17 cellular contexts compared by ENCODE assay signal in genomic region chr9:138021251-138022056, GRCh38.
A peak's percentile ranks its signal among the peaks of the same experiment; 100 is the strongest.
DNase-seq lines count a peak whose midpoint lies in the region; ATAC-seq, FAIRE-seq and TF ChIP-seq lines count a peak whose summit lies in the region.
"Had no signal": no experiment of that assay in that cellular context is flagged by ENCODE, and none has a peak within 500 bp of the region (broad histone marks: within the 10 kb centered on the region; RNA-seq: fewer than 3 reads in every experiment).

No MANE protein-coding gene starts in this region.

- intact Hi-C loops in cardiac septum (cut with DNase I): no loop called here
- intact Hi-C loops in naive thymus-derived CD4-positive, alpha-beta T cell (cut with micrococcal nuclease): no loop called here

- TF ChIP-seq CTCF in right atrium auricular region (IDR thresholded peaks at IDR 0.05) (no peak), astrocyte (IDR thresholded peaks at IDR 0.05; ENCODE audit: insufficient read depth, low read depth, low read length) (no peak)

- H3K27ac ChIP-seq in right atrium auricular region: no peak overlapping the region
- no peak overlapping the region for H3K27ac ChIP-seq in astrocyte (ENCODE audit: low read depth, low read length)
- H3K27ac ChIP-seq in naive thymus-derived CD4-positive, alpha-beta T cell (ENCODE audit: low read depth, low read length): no peak overlapping the region
- H3K27ac ChIP-seq: RWPE1, SJSA1 had no signal

- POLR2A ChIA-PET in naive thymus-derived CD4-positive, alpha-beta T cell (lab: Charles Lee): no interaction called here

- H3K9me3 ChIP-seq in right atrium auricular region: no peaks in the 10 kb centered on the region
- no peaks in the 10 kb centered on the region for H3K9me3 ChIP-seq in astrocyte (ENCODE audit: insufficient read depth, low read depth, low read length)
- no peaks in the 10 kb centered on the region for H3K9me3 ChIP-seq in naive thymus-derived CD4-positive, alpha-beta T cell (ENCODE audit: control insufficient read depth in 2 of 3, low read length in 3 of 3)
- H3K9me3 ChIP-seq: SJSA1 had no signal

- ATAC-seq in naive B cell (ENCODE audit: low read depth in 2 of 2): no peak
- ATAC-seq in naive thymus-derived CD4-positive, alpha-beta T cell: no peak

- peaks cover 36% of the 10 kb centered on the region for H3K27me3 Mint-ChIP-seq in astrocyte (ENCODE audit: low read depth, unreplicated experiment)
- H3K27me3 Mint-ChIP-seq in naive B cell: peaks cover 27 to 53% (median 37%) of the 10 kb centered on the region in 3 donors
- peaks cover 16 to 43% (median 26%) of the 10 kb centered on the region in 5 donors for H3K27me3 Mint-ChIP-seq in naive thymus-derived CD4-positive, alpha-beta T cell

- peaks cover 6% of the 10 kb centered on the region for H3K36me3 Mint-ChIP-seq in astrocyte (ENCODE audit: low read depth, unreplicated experiment)
- H3K36me3 Mint-ChIP-seq in naive B cell: no peaks in the 10 kb centered on the region
- no peaks in the 10 kb centered on the region for H3K36me3 Mint-ChIP-seq in naive thymus-derived CD4-positive, alpha-beta T cell

- H3K79me2 ChIP-seq in astrocyte (ENCODE audit: insufficient read depth, low read length): no peaks in the 10 kb centered on the region

- peaks cover 0 to 11% of the 10 kb centered on the region in 2 donors for H3K27me3 ChIP-seq in right atrium auricular region
- peaks cover 7% of the 10 kb centered on the region for H3K27me3 ChIP-seq in astrocyte (ENCODE audit: insufficient read depth, low read length)
- H3K27me3 ChIP-seq in naive thymus-derived CD4-positive, alpha-beta T cell (ENCODE audit: control insufficient read depth in 2 of 2, insufficient read depth in 2 of 2, low read length in 2 of 2): no peaks in the 10 kb centered on the region

- H3K36me3 ChIP-seq in right atrium auricular region (no peaks in the 10 kb centered on the region), astrocyte (ENCODE audit: insufficient read depth, low read length) (no peaks in the 10 kb centered on the region)
- no peaks in the 10 kb centered on the region for H3K36me3 ChIP-seq in naive thymus-derived CD4-positive, alpha-beta T cell (ENCODE audit: control insufficient read depth in 2 of 3, insufficient read depth in 3 of 3, low read length in 3 of 3)
- H3K36me3 ChIP-seq: SJSA1 had no signal

- no peak for FAIRE-seq in astrocyte (lab: Jason Lieb, UNC)

- peaks cover 0 to 7% of the 10 kb centered on the region in 2 donors for H3K4me1 ChIP-seq in right atrium auricular region
- no peaks in the 10 kb centered on the region for H3K4me1 ChIP-seq in astrocyte (ENCODE audit: insufficient read depth, low read length)
- no peaks in the 10 kb centered on the region for H3K4me1 ChIP-seq in naive thymus-derived CD4-positive, alpha-beta T cell (ENCODE audit: control insufficient read depth in 2 of 2, insufficient read depth in 2 of 2, low read length in 2 of 2)
- H3K4me1 ChIP-seq: SJSA1 had no signal

- H3K4me1 Mint-ChIP-seq in astrocyte (ENCODE audit: low read depth, unreplicated experiment) (no peaks in the 10 kb centered on the region), naive B cell (peaks cover 0 to 8% (median 0%) of the 10 kb centered on the region in 3 donors)
- H3K4me1 Mint-ChIP-seq in naive thymus-derived CD4-positive, alpha-beta T cell: peaks cover 0 to 9% (median 0%) of the 10 kb centered on the region in 7 donors

- H3K4me3 Mint-ChIP-seq in astrocyte (ENCODE audit: unreplicated experiment) (peak overlapping the region; percentile 67), naive B cell (peak overlapping the region in 6 of 8 donors; percentile 14 to 59 (median 40))
- peak overlapping the region in 5 of 10 donors; percentile 10 to 67 (median 39) for H3K4me3 Mint-ChIP-seq in naive thymus-derived CD4-positive, alpha-beta T cell
- H3K4me3 Mint-ChIP-seq: B cell; CD4-positive, alpha-beta T cell had no signal

- no peak overlapping the region for H3K4me2 ChIP-seq in astrocyte (ENCODE audit: low read length)

- no peak overlapping the region for H3K9ac ChIP-seq in astrocyte (ENCODE audit: low read length)

- DNase-seq in right atrium auricular region (ENCODE audit: low spot score): peak; percentile 50
- DNase-seq in cardiac septum (ENCODE audit: low spot score): no peak
- no peak for DNase-seq in astrocyte (ENCODE audit: low read depth)
- DNase-seq in naive B cell: no peak
- DNase-seq in ureter (ENCODE audit: low spot score): peak; percentile 36
- DNase-seq in NCI-H128 (lab: John Stamatoyannopoulos, UW; ENCODE audit: unreplicated experiment): no peak
- no peak for DNase-seq in naive thymus-derived CD4-positive, alpha-beta T cell
- DNase-seq: IMR-90, Kasumi-1, NCI-H1105 treated with DMSO at 0.1 percent for 48 hours, NCI-H187, NCI-H226, NCI-H524 treated with DMSO at 0.1 percent for 48 hours had no signal

- no peak overlapping the region for H2AFZ ChIP-seq in astrocyte (ENCODE audit: low read depth, low read length)

- H3K9me3 Mint-ChIP-seq in astrocyte (ENCODE audit: unreplicated experiment) (peaks cover 6% of the 10 kb centered on the region), naive B cell (no peaks in the 10 kb centered on the region)
- peaks cover 0 to 1% (median 0%) of the 10 kb centered on the region in 11 donors for H3K9me3 Mint-ChIP-seq in naive thymus-derived CD4-positive, alpha-beta T cell
- H3K9me3 Mint-ChIP-seq: CD4-positive, alpha-beta T cell had no signal

- no peak overlapping the region for H3K27ac Mint-ChIP-seq in astrocyte (ENCODE audit: unreplicated experiment)
- H3K27ac Mint-ChIP-seq in naive B cell: no peak overlapping the region
- H3K27ac Mint-ChIP-seq in naive thymus-derived CD4-positive, alpha-beta T cell: no peak overlapping the region
- H3K27ac Mint-ChIP-seq: B cell; CD4-positive, alpha-beta T cell had no signal

- no peak overlapping the region for H3K4me3 ChIP-seq in right atrium auricular region
- no peak overlapping the region for H3K4me3 ChIP-seq in astrocyte (ENCODE audit: insufficient read depth, low read depth, low read length)
- no peak overlapping the region for H3K4me3 ChIP-seq in naive thymus-derived CD4-positive, alpha-beta T cell (ENCODE audit: low read length)
- H3K4me3 ChIP-seq: SJSA1 had no signal

- H4K20me1 ChIP-seq in astrocyte (ENCODE audit: insufficient read depth, low read length): no peaks in the 10 kb centered on the region

- CTCF ChIA-PET in naive thymus-derived CD4-positive, alpha-beta T cell (lab: Charles Lee): no interaction called here

Comparison
In these comparisons a context has a peak if more than half of its experiments do, and no peak if none do; other contexts are left out.
1. DNase-seq: peak in right atrium auricular region (single experiment) and ureter (single experiment); none in cardiac septum (single experiment), astrocyte (single experiment), naive B cell (single experiment), NCI-H128 (single experiment) and naive thymus-derived CD4-positive, alpha-beta T cell (0 of 9).